ENCODE assay signal across 1 cellular context in genomic region chr2:9720352-9721093, GRCh38.
TF ChIP-seq lines count a peak whose summit lies in the region.

No MANE protein-coding gene starts in this region.

TF ChIP-seq in GM23338, 12 proteins besides CTCF, POLR2A, EP300 and RAD21 (continued from another document):
- TF ChIP-seq ZNF462 (CRISPR knock-in tag; IDR thresholded peaks at IDR 0.05): no peak
- no peak for TF ChIP-seq ZNF331 (CRISPR knock-in tag; IDR thresholded peaks at IDR 0.05; ENCODE audit: low read depth)
- TF ChIP-seq ZNF114 (CRISPR knock-in tag; IDR thresholded peaks at IDR 0.05): no peak
- no peak for TF ChIP-seq POLR2AphosphoS5 (IDR thresholded peaks at IDR 0.05; ENCODE audit: low read depth)
- no peak for TF ChIP-seq REST (IDR thresholded peaks at IDR 0.05; ENCODE audit: unreplicated experiment)
- TF ChIP-seq CREB1 (CRISPR knock-in tag; IDR thresholded peaks at IDR 0.05; ENCODE audit: low read depth): no peak
- TF ChIP-seq JUNB (IDR thresholded peaks at IDR 0.05; ENCODE audit: unreplicated experiment): no peak
